Comparison of ENCODE assay signal across 13 cellular contexts in the genomic region with DNA sequence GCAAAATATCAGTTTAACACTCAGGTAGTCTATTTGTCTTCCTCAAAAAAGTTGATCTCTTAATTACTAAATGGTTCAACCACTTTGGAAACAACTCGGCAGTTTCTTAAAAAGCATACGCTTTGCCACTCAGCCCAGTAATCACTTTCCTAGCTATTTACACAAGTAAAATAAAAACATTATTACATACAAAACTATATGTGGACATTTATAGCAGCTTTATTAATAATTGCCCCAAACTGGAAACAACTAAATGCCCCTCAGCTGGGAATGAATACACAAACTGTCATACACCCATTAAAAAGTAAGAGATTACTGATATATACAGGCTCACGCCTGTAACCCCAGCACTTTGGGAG. TPM values are rescaled to one million over a fixed set of nuclear protein-coding genes. Genes with fewer than 3 reads are reported as not detected.
A peak's percentile ranks its signal among the peaks of the same experiment; 100 is the strongest.
DNase-seq lines count a peak whose midpoint lies in the region; ATAC-seq and TF ChIP-seq lines count a peak whose summit lies in the region.
"Had no signal": no experiment of that assay in that cellular context is flagged by ENCODE, and none has a peak within 500 bp of the region (broad histone marks: within the 10 kb centered on the region; RNA-seq: fewer than 3 reads in every experiment).

No MANE protein-coding gene starts in this region.

- H3K27ac Mint-ChIP-seq in activated naive CD8-positive, alpha-beta T cell = peak overlapping the region; percentile 2
- peak overlapping the region; percentile 6 to 36 for H3K27ac Mint-ChIP-seq in natural killer cell treated with Interleukin-12 subunit alpha and Interleukin-12 subunit beta and Interleukin-15 and Interleukin-18, amount 100 ng/mL, for 72 hours

- no peaks in the 10 kb centered on the region for H3K9me3 Mint-ChIP-seq in activated naive CD8-positive, alpha-beta T cell (ENCODE audit: low read depth)
- H3K9me3 Mint-ChIP-seq in natural killer cell treated with Interleukin-12 subunit alpha and Interleukin-12 subunit beta and Interleukin-15 and Interleukin-18, amount 100 ng/mL, for 72 hours = no peaks in the 10 kb centered on the region
- H3K9me3 Mint-ChIP-seq: H9 had no signal

- POLR2A ChIA-PET in SK-N-SH (lab: Yijun Ruan, JAX) = interaction anchor here (0.6 to 3.1 kb wide), 4 partner anchors 8 to 93 kb away, joined by 3 to 11 read pairs (median 8); a partner anchor contains a TSS

- peaks cover 25% of the 10 kb centered on the region for H3K4me1 Mint-ChIP-seq in activated naive CD8-positive, alpha-beta T cell (ENCODE audit: low read depth)
- peaks cover 32 to 39% of the 10 kb centered on the region in 2 donors for H3K4me1 Mint-ChIP-seq in natural killer cell treated with Interleukin-12 subunit alpha and Interleukin-12 subunit beta and Interleukin-15 and Interleukin-18, amount 100 ng/mL, for 72 hours (ENCODE audit: low read depth in 2 of 2)

- DNase-seq in SK-N-SH (no peak), NCI-H128 (lab: John Stamatoyannopoulos, UW; ENCODE audit: unreplicated experiment) (no peak)
- DNase-seq in natural killer cell treated with Interleukin-12 subunit alpha and Interleukin-12 subunit beta and Interleukin-15 and Interleukin-18, amount 100 ng/mL, for 72 hours (ENCODE audit: low spot score) = no peak
- DNase-seq: GDM1, KG1, NCI-H510A had no signal

- H3K9ac ChIP-seq in SK-N-SH (no peak overlapping the region), KMS-11 (no peak overlapping the region)

- H4K20me1 ChIP-seq in SK-N-SH (ENCODE audit: insufficient read depth) = peaks cover 53% of the 10 kb centered on the region
- H4K20me1 ChIP-seq in KMS-11 (ENCODE audit: insufficient read depth) = no peaks in the 10 kb centered on the region; the same call in 1 of the 2 replicates

- TF ChIP-seq RAD21 in SK-N-SH (IDR thresholded peaks at IDR 0.05; ENCODE audit: low read length) = no peak

- H3K27ac ChIP-seq in SK-N-SH (ENCODE audit: low read depth in 2 of 2, low read length in 1 of 2) = peak overlapping the region in 1 of 2 experiments; percentile 28; a peak in 2 of 4 replicates
- H3K27ac ChIP-seq in KMS-11 = peak overlapping the region; percentile 77; the same call in 1 of the 2 replicates

- H3K9me3 ChIP-seq in SK-N-SH = no peaks in the 10 kb centered on the region
- H3K9me3 ChIP-seq: body of pancreas had no signal

- CTCF ChIA-PET in SK-N-SH (lab: Yijun Ruan, JAX) = interaction anchor here (0.6 to 3.0 kb wide), 3 partner anchors 11 to 245 kb away, joined by 3 to 22 read pairs (median 5); no protein-coding TSS in a partner anchor

- H3K36me3 ChIP-seq in SK-N-SH (replicated peaks in 1 of 2; ENCODE audit: control insufficient read depth in 1 of 2, insufficient read depth in 2 of 2, low read length in 1 of 2) (peaks cover 32 to 37% of the 10 kb centered on the region in 2 experiments), KMS-11 (ENCODE audit: insufficient read depth) (peaks cover 11% of the 10 kb centered on the region; the same call in 1 of the 2 replicates)

- H3K27me3 ChIP-seq in SK-N-SH (ENCODE audit: insufficient read depth) = no peaks in the 10 kb centered on the region
- no peaks in the 10 kb centered on the region for H3K27me3 ChIP-seq in KMS-11 (ENCODE audit: insufficient read depth, low read depth)
- H3K27me3 ChIP-seq: body of pancreas had no signal

- WGBS in SK-N-SH (ENCODE audit: low lambda C conversion rate) = 92% methylated on average over 3 of the region's 3 CpGs

- H3K4me2 ChIP-seq in SK-N-SH (no peak overlapping the region), KMS-11 (no peak overlapping the region)

- H3K4me3 Mint-ChIP-seq in activated naive CD8-positive, alpha-beta T cell = no peak overlapping the region
- H3K4me3 Mint-ChIP-seq in natural killer cell treated with Interleukin-12 subunit alpha and Interleukin-12 subunit beta and Interleukin-15 and Interleukin-18, amount 100 ng/mL, for 72 hours = peak overlapping the region; percentile 4
- H3K4me3 Mint-ChIP-seq: H9 had no signal

- H3F3A ChIP-seq in SK-N-SH (replicated peaks; ENCODE audit: insufficient read depth) = peaks cover 84% of the 10 kb centered on the region

- H3K4me1 ChIP-seq in SK-N-SH (ENCODE audit: control insufficient read depth in 1 of 2, insufficient read depth in 2 of 2, low read depth in 1 of 2, low read length in 1 of 2) (peaks cover 13 to 14% of the 10 kb centered on the region in 2 experiments; a peak in 3 of 4 replicates), KMS-11 (ENCODE audit: low read depth, poor library complexity, severe bottlenecking) (peaks cover 88% of the 10 kb centered on the region)

- H3K27me3 Mint-ChIP-seq in activated naive CD8-positive, alpha-beta T cell = no peaks in the 10 kb centered on the region
- H3K27me3 Mint-ChIP-seq in natural killer cell treated with Interleukin-12 subunit alpha and Interleukin-12 subunit beta and Interleukin-15 and Interleukin-18, amount 100 ng/mL, for 72 hours = no peaks in the 10 kb centered on the region

- TF ChIP-seq CTCF in SK-N-SH (IDR thresholded peaks at IDR 0.05) = no peak
- no peak for TF ChIP-seq CTCF in KMS-11 (conservative IDR thresholded peaks at IDR 0.05; ENCODE audit: low read depth, low read length)

- ATAC-seq in SK-N-SH treated with all-trans-retinoic acid at 6 μM for 48 hours (peak; percentile 7; the same call in 2 of the 3 replicates), HG02763 (IDR thresholded peaks at IDR 0.05; ENCODE audit: unreplicated experiment) (no peak), GM21381 (IDR thresholded peaks at IDR 0.05; ENCODE audit: unreplicated experiment) (no peak)
- ATAC-seq in natural killer cell treated with Interleukin-12 subunit alpha and Interleukin-12 subunit beta and Interleukin-15 and Interleukin-18, amount 100 ng/mL, for 72 hours = peak in 1 of 2 donors; percentile 10
- ATAC-seq: body of pancreas had no signal

- H3K9me2 ChIP-seq in SK-N-SH = no peaks in the 10 kb centered on the region

- H3K79me2 ChIP-seq in SK-N-SH (ENCODE audit: insufficient read depth) (peaks cover 23% of the 10 kb centered on the region), KMS-11 (ENCODE audit: insufficient read depth, low read depth) (peaks cover 19% of the 10 kb centered on the region)

- no peak overlapping the region for H3K4me3 ChIP-seq in SK-N-SH (ENCODE audit: low read depth in 2 of 2, low read length in 1 of 2)
- no peak overlapping the region for H3K4me3 ChIP-seq in KMS-11 (IDR thresholded peaks at IDR 0.05; ENCODE audit: insufficient read depth, low read depth, low read length)
- H3K4me3 ChIP-seq: body of pancreas had no signal

- H2AFZ ChIP-seq in SK-N-SH (ENCODE audit: low read depth) = no peak overlapping the region
- no peak overlapping the region for H2AFZ ChIP-seq in KMS-11 (ENCODE audit: low read depth)

- TF ChIP-seq EP300 in SK-N-SH (IDR thresholded peaks at IDR 0.05; ENCODE audit: borderline replicate concordance in 1 of 2, low read depth in 1 of 2, low read length in 1 of 2) = no peak

- H3K36me3 Mint-ChIP-seq in activated naive CD8-positive, alpha-beta T cell = peaks cover 14% of the 10 kb centered on the region
- peaks cover 29% of the 10 kb centered on the region for H3K36me3 Mint-ChIP-seq in natural killer cell treated with Interleukin-12 subunit alpha and Interleukin-12 subunit beta and Interleukin-15 and Interleukin-18, amount 100 ng/mL, for 72 hours

TF ChIP-seq in SK-N-SH treated with all-trans-retinoic acid at 6 μM for 48 hours, 23 proteins besides CTCF, POLR2A, EP300 and RAD21 (continues in another document):
- TF ChIP-seq SNAI2 (CRISPR knock-in tag; IDR thresholded peaks at IDR 0.05) = no peak
- TF ChIP-seq PPARA (CRISPR knock-in tag; IDR thresholded peaks at IDR 0.05; ENCODE audit: borderline replicate concordance) = no peak
- no peak for TF ChIP-seq ZFP30 (CRISPR knock-in tag; IDR thresholded peaks at IDR 0.05)

TF ChIP-seq in SK-N-SH, 30 proteins besides CTCF, POLR2A, EP300 and RAD21 (continues in another document):
- no peak for TF ChIP-seq GATA2 (CRISPR knock-in tag; IDR thresholded peaks at IDR 0.05)
- no peak for TF ChIP-seq SMC3 (IDR thresholded peaks at IDR 0.05; ENCODE audit: low read depth, low read length)
- TF ChIP-seq, protein P1, sequence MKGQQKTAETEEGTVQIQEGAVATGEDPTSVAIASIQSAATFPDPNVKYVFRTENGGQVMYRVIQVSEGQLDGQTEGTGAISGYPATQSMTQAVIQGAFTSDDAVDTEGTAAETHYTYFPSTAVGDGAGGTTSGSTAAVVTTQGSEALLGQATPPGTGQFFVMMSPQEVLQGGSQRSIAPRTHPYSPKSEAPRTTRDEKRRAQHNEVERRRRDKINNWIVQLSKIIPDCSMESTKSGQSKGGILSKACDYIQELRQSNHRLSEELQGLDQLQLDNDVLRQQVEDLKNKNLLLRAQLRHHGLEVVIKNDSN (IDR thresholded peaks at IDR 0.05; ENCODE audit: borderline replicate concordance, low read depth) = no peak
- no peak for TF ChIP-seq RXRA (IDR thresholded peaks at IDR 0.05; ENCODE audit: borderline replicate concordance, low read depth)
- no peak for TF ChIP-seq FOSL2 (IDR thresholded peaks at IDR 0.05; ENCODE audit: borderline replicate concordance, low read depth)
- TF ChIP-seq, protein P2, sequence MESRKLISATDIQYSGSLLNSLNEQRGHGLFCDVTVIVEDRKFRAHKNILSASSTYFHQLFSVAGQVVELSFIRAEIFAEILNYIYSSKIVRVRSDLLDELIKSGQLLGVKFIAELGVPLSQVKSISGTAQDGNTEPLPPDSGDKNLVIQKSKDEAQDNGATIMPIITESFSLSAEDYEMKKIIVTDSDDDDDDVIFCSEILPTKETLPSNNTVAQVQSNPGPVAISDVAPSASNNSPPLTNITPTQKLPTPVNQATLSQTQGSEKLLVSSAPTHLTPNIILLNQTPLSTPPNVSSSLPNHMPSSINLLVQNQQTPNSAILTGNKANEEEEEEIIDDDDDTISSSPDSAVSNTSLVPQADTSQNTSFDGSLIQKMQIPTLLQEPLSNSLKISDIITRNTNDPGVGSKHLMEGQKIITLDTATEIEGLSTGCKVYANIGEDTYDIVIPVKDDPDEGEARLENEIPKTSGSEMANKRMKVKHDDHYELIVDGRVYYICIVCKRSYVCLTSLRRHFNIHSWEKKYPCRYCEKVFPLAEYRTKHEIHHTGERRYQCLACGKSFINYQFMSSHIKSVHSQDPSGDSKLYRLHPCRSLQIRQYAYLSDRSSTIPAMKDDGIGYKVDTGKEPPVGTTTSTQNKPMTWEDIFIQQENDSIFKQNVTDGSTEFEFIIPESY (IDR thresholded peaks at IDR 0.05; ENCODE audit: borderline replicate concordance, low read depth) = no peak
- no peak for TF ChIP-seq EZH2phosphoT487 (IDR thresholded peaks at IDR 0.05; ENCODE audit: borderline replicate concordance, low read depth)

RNA-seq across cellular contexts. Expression of a gene that starts 7.4 kb away (rescaled TPM):
- 10,787 and 14,148 TPM in 2 replicates for polyA plus RNA-seq in SK-N-SH (2012; rRNA removed)
- 13,584 and 14,065 TPM in 2 replicates for polyA plus RNA-seq in SK-N-SH (2012; cell fraction: cytosol; rRNA removed)
- 2,616 and 4,114 TPM in 2 replicates for polyA plus RNA-seq in SK-N-SH (2012; cell fraction: nucleus; rRNA removed)
- 1,000 to 10,000 TPM; 4,705 to 6,056 TPM for total RNA-seq in natural killer cell treated with Interleukin-12 subunit alpha and Interleukin-12 subunit beta and Interleukin-15 and Interleukin-18, amount 100 ng/mL, for 72 hours

RNA-seq across cellular contexts. Expression of a gene that starts 51.9 kb away (rescaled TPM):
- 9.9 and 11.4 TPM in 2 replicates for polyA plus RNA-seq in SK-N-SH (2012; rRNA removed)
- polyA plus RNA-seq in SK-N-SH (2012; cell fraction: cytosol; rRNA removed) = 9.9 and 12.7 TPM in 2 replicates
- 15.5 and 18.7 TPM in 2 replicates for polyA plus RNA-seq in SK-N-SH (2012; cell fraction: nucleus; rRNA removed)
- total RNA-seq in natural killer cell treated with Interleukin-12 subunit alpha and Interleukin-12 subunit beta and Interleukin-15 and Interleukin-18, amount 100 ng/mL, for 72 hours = 10 to 100 TPM; 42.9 to 76.0 TPM
